20 cellular contexts compared by ENCODE assay signal in the genomic region with DNA sequence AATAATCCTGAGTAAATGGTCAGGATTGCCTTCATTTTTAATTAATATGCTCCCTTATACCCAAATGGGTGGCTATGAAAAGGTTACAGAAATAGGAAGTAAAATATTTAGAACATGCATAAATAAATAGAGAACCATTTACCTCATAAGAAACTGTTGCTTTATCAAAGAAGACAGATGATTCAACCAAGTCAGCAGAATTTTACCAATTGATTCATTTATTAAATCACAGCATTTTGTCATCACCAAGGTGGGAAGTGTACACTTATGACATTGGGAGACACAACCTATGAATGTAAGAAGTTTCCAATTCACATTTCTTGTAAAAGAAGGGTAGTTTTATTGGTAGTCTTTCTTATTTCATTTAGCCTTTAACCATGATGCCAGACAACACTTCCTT.
A peak's percentile ranks its signal among the peaks of the same experiment; 100 is the strongest.
DNase-seq lines count a peak whose midpoint lies in the region; ATAC-seq, FAIRE-seq and TF ChIP-seq lines count a peak whose summit lies in the region.
"Had no signal": no experiment of that assay in that cellular context is flagged by ENCODE, and none has a peak within 500 bp of the region (broad histone marks: within the 10 kb centered on the region; RNA-seq: fewer than 3 reads in every experiment).

No MANE protein-coding gene starts in this region.

- no peaks in the 10 kb centered on the region for H3K36me3 Mint-ChIP-seq in GM23338 (ENCODE audit: low read depth)
- H3K36me3 Mint-ChIP-seq: CD8-positive, alpha-beta T cell had no signal

- H3K36me3 ChIP-seq in GM23338 (ENCODE audit: insufficient read depth) (no peaks in the 10 kb centered on the region), osteoblast (ENCODE audit: insufficient read depth, low read length) (no peaks in the 10 kb centered on the region), heart left ventricle (no peaks in the 10 kb centered on the region)
- H3K36me3 ChIP-seq: BLaER1 treated with 17β-estradiol and CSF1 and Interleukin-3, amounts not matched to agents 10 nM and 100 nM had no signal

- ATAC-seq in A549 (no peak), GM23338 (no peak), HG03565 (IDR thresholded peaks at IDR 0.05; ENCODE audit: unreplicated experiment) (no peak), heart left ventricle (no peak)
- ATAC-seq: CD8-positive, alpha-beta T cell had no signal

- H2AFZ ChIP-seq in GM23338 (peak overlapping the region; percentile 43; the same call in 1 of the 2 replicates), osteoblast (ENCODE audit: low read length) (no peak overlapping the region)

- DNase-seq in A549 (ENCODE audit: low read depth in 1 of 2, low spot score in 1 of 2), result no peak
- DNase-seq in GM23338 (ENCODE audit: low spot score), result no peak
- peak; percentile 27 for DNase-seq in osteoblast (ENCODE audit: insufficient read length, low spot score, missing footprints)
- no peak for DNase-seq in heart left ventricle
- DNase-seq: 8988T; AML-193; Caco-2; Calu3; CD4-positive, alpha-beta T cell; CD8-positive, alpha-beta T cell; DMS79 treated with DMSO at 0.1 percent for 48 hours; GF-D8 had no signal

- H3K4me1 ChIP-seq in A549 (no peaks in the 10 kb centered on the region), GM23338 (ENCODE audit: insufficient read depth) (no peaks in the 10 kb centered on the region), osteoblast (ENCODE audit: insufficient read depth, low read length) (no peaks in the 10 kb centered on the region), heart left ventricle (no peaks in the 10 kb centered on the region)
- H3K4me1 ChIP-seq: Caco-2 had no signal

- no peak overlapping the region for H3K27ac Mint-ChIP-seq in GM23338
- H3K27ac Mint-ChIP-seq: B cell; CD4-positive, alpha-beta T cell; CD8-positive, alpha-beta T cell had no signal

- H3K27ac ChIP-seq in A549 (no peak overlapping the region), GM23338 (ENCODE audit: low read depth) (no peak overlapping the region), osteoblast (ENCODE audit: low read depth, low read length) (no peak overlapping the region), heart left ventricle (no peak overlapping the region)
- H3K27ac ChIP-seq: BLaER1 treated with 17β-estradiol and CSF1 and Interleukin-3, amounts not matched to agents 10 nM and 100 nM; C4-2B had no signal

- TF ChIP-seq POLR2A in A549 (IDR thresholded peaks at IDR 0.05; ENCODE audit: low read length) (no peak), heart left ventricle (IDR thresholded peaks at IDR 0.05) (no peak)

- FAIRE-seq in A549 (lab: Jason Lieb, UNC), result no peak
- FAIRE-seq: A204.1, D721Med, G401.6, GM12891 had no signal

- no peak for TF ChIP-seq CTCF in A549 (IDR thresholded peaks at IDR 0.05)
- no peak for TF ChIP-seq CTCF in GM23338 (conservative IDR thresholded peaks at IDR 0.05; ENCODE audit: low read depth in 2 of 2)
- TF ChIP-seq CTCF in osteoblast (IDR thresholded peaks at IDR 0.05; ENCODE audit: extremely low read depth, low read depth, low read length), result no peak
- no peak for TF ChIP-seq CTCF in heart left ventricle (IDR thresholded peaks at IDR 0.05)

- H3K4me3 ChIP-seq in A549 (no peak overlapping the region), GM23338 (no peak overlapping the region), osteoblast (ENCODE audit: insufficient read depth, low read length) (no peak overlapping the region), heart left ventricle (no peak overlapping the region)
- H3K4me3 ChIP-seq: BLaER1 treated with 17β-estradiol and CSF1 and Interleukin-3, amounts not matched to agents 10 nM and 100 nM had no signal

- no peaks in the 10 kb centered on the region for H3K9me3 ChIP-seq in A549
- no peaks in the 10 kb centered on the region for H3K9me3 ChIP-seq in osteoblast (ENCODE audit: low read depth, low read length)
- H3K9me3 ChIP-seq in heart left ventricle, result no peaks in the 10 kb centered on the region
- H3K9me3 ChIP-seq: BLaER1 treated with 17β-estradiol and CSF1 and Interleukin-3, amounts not matched to agents 10 nM and 100 nM; Caco-2 had no signal

- H3K27me3 ChIP-seq in GM23338 (ENCODE audit: insufficient read depth), result no peaks in the 10 kb centered on the region
- H3K27me3 ChIP-seq in osteoblast (ENCODE audit: insufficient read depth, low read length), result no peaks in the 10 kb centered on the region
- no peaks in the 10 kb centered on the region for H3K27me3 ChIP-seq in heart left ventricle

- H3K4me2 ChIP-seq in A549 (no peak overlapping the region), GM23338 (no peak overlapping the region), osteoblast (ENCODE audit: insufficient read depth, low read length) (no peak overlapping the region)
- H3K4me2 ChIP-seq: BLaER1 treated with 17β-estradiol and CSF1 and Interleukin-3, amounts not matched to agents 10 nM and 100 nM had no signal

- H4K20me1 ChIP-seq in GM23338 (replicated peaks; ENCODE audit: insufficient read depth) (no peaks in the 10 kb centered on the region), osteoblast (ENCODE audit: insufficient read depth, low read length) (no peaks in the 10 kb centered on the region)
- H4K20me1 ChIP-seq: BLaER1 treated with 17β-estradiol and CSF1 and Interleukin-3, amounts not matched to agents 10 nM and 100 nM had no signal

- H3K4me1 Mint-ChIP-seq in GM23338, result no peaks in the 10 kb centered on the region
- H3K4me1 Mint-ChIP-seq: B cell had no signal

- TF ChIP-seq RAD21 in A549 (conservative IDR thresholded peaks at IDR 0.05 in 1 of 2, IDR thresholded peaks at IDR 0.05 in 1 of 2), result no peak

- H3K9me3 Mint-ChIP-seq in GM23338, result no peaks in the 10 kb centered on the region; the same call in 2 of the 3 replicates

- no peaks in the 10 kb centered on the region for H3K27me3 Mint-ChIP-seq in GM23338 (ENCODE audit: insufficient read depth, low read depth, poor library complexity)
- H3K27me3 Mint-ChIP-seq: B cell; CD4-positive, alpha-beta T cell had no signal

- no peak for TF ChIP-seq EP300 in A549 (IDR thresholded peaks at IDR 0.05)

- POLR2A ChIA-PET in A549 (lab: Yijun Ruan, JAX), result no interaction called here

- intact Hi-C loops in heart left ventricle (cut with DNase I), result no loop called here

- CTCF ChIA-PET in A549 (lab: Yijun Ruan, JAX), result no interaction called here

- H3K79me2 ChIP-seq in GM23338 (replicated peaks; ENCODE audit: insufficient read depth) (no peaks in the 10 kb centered on the region), osteoblast (ENCODE audit: insufficient read depth, low read length) (no peaks in the 10 kb centered on the region)

- no peaks in the 10 kb centered on the region for H3F3A ChIP-seq in GM23338 (replicated peaks; ENCODE audit: low read depth)

- H3K9me2 ChIP-seq in GM23338 (ENCODE audit: insufficient read depth), result no peaks in the 10 kb centered on the region

- no peak overlapping the region for H3K4me3 Mint-ChIP-seq in GM23338
- H3K4me3 Mint-ChIP-seq: B cell; CD4-positive, alpha-beta T cell; CD8-positive, alpha-beta T cell had no signal

TF ChIP-seq in A549, 52 proteins besides CTCF, POLR2A, EP300 and RAD21:
- TF ChIP-seq CHD4 (IDR thresholded peaks at IDR 0.05; ENCODE audit: borderline replicate concordance), result no peak
- no peak for TF ChIP-seq RFX5 (IDR thresholded peaks at IDR 0.05)
- TF ChIP-seq MAFK (IDR thresholded peaks at IDR 0.05; ENCODE audit: partially characterized antibody), result peak; percentile 70
- TF ChIP-seq RNF2 (IDR thresholded peaks at IDR 0.05; ENCODE audit: borderline replicate concordance, low read depth), result no peak

TF ChIP-seq in GM23338, 12 proteins besides CTCF, POLR2A, EP300 and RAD21 (continues in another document):
- no peak for TF ChIP-seq REST (IDR thresholded peaks at IDR 0.05; ENCODE audit: unreplicated experiment)
- no peak for TF ChIP-seq EZH2 (IDR thresholded peaks at IDR 0.05; ENCODE audit: low read depth, unreplicated experiment)
